In genomic region chr4:47936336-47936735, GRCh38 we compare ENCODE assay signal across 35 cellular contexts.
"Had no signal": no experiment of that assay in that cellular context is flagged by ENCODE, and none has a peak within 500 bp of the region (broad histone marks: within the 10 kb centered on the region; RNA-seq: fewer than 3 reads in every experiment).

No MANE protein-coding gene starts in this region.

- DNase-seq: Karpas-422, Kasumi-1, KG1, MG63, MM.1S, MV-4-11, NCI-H1048, NCI-H1092, NCI-H1092 treated with DMSO at 0.1 percent for 48 hours, NCI-H1105, NCI-H1105 treated with DMSO at 0.1 percent for 48 hours, NCI-H1417, NCI-H1417 treated with DMSO at 0.1 percent for 48 hours, NCI-H1436, NCI-H1436 treated with DMSO at 0.1 percent for 48 hours, NCI-H146, NCI-H1694, NCI-H1694 treated with DMSO at 0.1 percent for 48 hours, NCI-H187 treated with DMSO at 0.1 percent for 48 hours, NCI-H1930, NCI-H2029, NCI-H2029 treated with DMSO at 0.1 percent for 48 hours, NCI-H2081, NCI-H2081 treated with DMSO at 0.1 percent for 48 hours, NCI-H2107, NCI-H2171, NCI-H2171 treated with DMSO at 0.1 percent for 48 hours, NCI-H2227 treated with DMSO at 0.1 percent for 48 hours, NCI-H226, NCI-H345, NCI-H446, NCI-H446 treated with DMSO at 0.1 percent for 48 hours, NCI-H510A, NCI-H510A treated with DMSO at 0.1 percent for 48 hours had no signal

- H3K9ac ChIP-seq: KMS-11 had no signal

- H3K27me3 ChIP-seq: MG63 had no signal

- H3K4me3 ChIP-seq: MG63 had no signal

- H3K27ac ChIP-seq: KMS-11 had no signal

- H3K36me3 ChIP-seq: MG63 had no signal

- H3K9me3 ChIP-seq: MG63 had no signal

- H3K4me2 ChIP-seq: KMS-11 had no signal
